22 cellular contexts compared by ENCODE assay signal in genomic region chr20:36261389-36262105, GRCh38.
"Had no signal": no experiment of that assay in that cellular context is flagged by ENCODE, and none has a peak within 500 bp of the region (broad histone marks: within the 10 kb centered on the region; RNA-seq: fewer than 3 reads in every experiment).

No MANE protein-coding gene starts in this region.

- ATAC-seq: activated CD4-positive, alpha-beta T cell treated with anti-CD3 and anti-CD28 coated beads for 36 hours; gastrocnemius medialis; left cardiac atrium; mucosa of descending colon; stimulated activated naive B cell treated with anti-CD40 and anti-IgM and Interleukin-4, amounts not matched to agents 10 μg/mL and 1 μg/mL and 100 μg/mL, for 72 hours had no signal

- H3K27me3 ChIP-seq: esophagus squamous epithelium, gastrocnemius medialis, testis, upper lobe of left lung had no signal

- H3K27ac ChIP-seq: coronary artery, esophagus squamous epithelium, gastrocnemius medialis, testis, upper lobe of left lung had no signal

- H3K4me3 ChIP-seq: coronary artery, esophagus squamous epithelium, gastrocnemius medialis, mucosa of descending colon, testis, upper lobe of left lung had no signal

- DNase-seq: activated B cell treated with CpG ODN at 0.5 μM for 24 hours; activated CD4-positive, alpha-beta T cell treated with anti-CD3 and anti-CD28 coated beads for 36 hours; activated CD4-positive, alpha-beta T cell treated with anti-CD3 and anti-CD28 coated beads, Interleukin-2, amount 50 U/mL, for 4 hours; activated CD8-positive, alpha-beta memory T cell treated with anti-CD3 and anti-CD28 coated beads for 24 hours; activated CD8-positive, alpha-beta memory T cell treated with anti-CD3 and anti-CD28 coated beads, Interleukin-2, amount 50 U/mL, for 4 hours; activated naive CD4-positive, alpha-beta T cell treated with Interleukin-2 at 50 U/mL for 16 hours; activated T-cell treated with anti-CD3 and anti-CD28 coated beads, Interleukin-2, amount 50 U/mL, for 48 hours; amygdala; endodermal cell; esophagus squamous epithelium; gastrocnemius medialis; hypothalamus; left cardiac atrium; mesenchymal stem cell; mucosa of descending colon; occipital lobe; stimulated activated CD4-positive, alpha-beta T cell treated with anti-CD3 and anti-CD28 coated beads, Interleukin-2, amount 100 ng/mL, for 48 hours; stimulated activated CD8-positive, alpha-beta memory T cell treated with anti-CD3 and anti-CD28 coated beads, Interleukin-4, amount 100 ng/mL, for 48 hours; stimulated activated naive B cell treated with anti-CD40 and anti-IgM and Interleukin-4, amounts not matched to agents 10 μg/mL and 1 μg/mL and 100 μg/mL, for 72 hours; testis; upper lobe of left lung had no signal

- H3K9me3 ChIP-seq: esophagus squamous epithelium, gastrocnemius medialis, mucosa of descending colon, testis, upper lobe of left lung had no signal

- H3K4me1 ChIP-seq: esophagus squamous epithelium, gastrocnemius medialis, testis, upper lobe of left lung had no signal
